Comparison of ENCODE assay signal across 1 cellular context in the genomic region with DNA sequence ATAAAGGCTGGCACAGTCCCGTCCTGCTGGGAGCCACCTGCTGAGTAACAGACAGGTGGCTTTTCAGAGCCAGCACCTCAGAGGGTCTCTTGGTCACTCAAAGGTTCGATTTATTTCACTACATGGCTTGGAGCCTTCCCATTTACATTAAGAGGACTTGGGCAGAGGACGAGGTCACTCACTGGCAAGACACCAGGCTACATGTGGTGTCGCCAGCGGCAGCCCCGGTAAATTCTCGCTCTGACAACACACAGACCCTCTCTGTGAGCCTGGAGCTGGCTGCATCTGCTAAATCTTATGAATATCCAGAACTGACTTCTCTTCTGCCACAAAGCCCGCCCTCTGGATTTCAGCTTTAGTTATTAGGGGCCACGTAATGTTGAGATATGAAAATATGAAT.
TF ChIP-seq lines count a peak whose summit lies in the region.

No MANE protein-coding gene starts in this region.

TF ChIP-seq in SK-N-SH treated with all-trans-retinoic acid at 6 μM for 48 hours, 23 proteins besides CTCF, POLR2A, EP300 and RAD21 (continued from another document):
- TF ChIP-seq, protein P1, sequence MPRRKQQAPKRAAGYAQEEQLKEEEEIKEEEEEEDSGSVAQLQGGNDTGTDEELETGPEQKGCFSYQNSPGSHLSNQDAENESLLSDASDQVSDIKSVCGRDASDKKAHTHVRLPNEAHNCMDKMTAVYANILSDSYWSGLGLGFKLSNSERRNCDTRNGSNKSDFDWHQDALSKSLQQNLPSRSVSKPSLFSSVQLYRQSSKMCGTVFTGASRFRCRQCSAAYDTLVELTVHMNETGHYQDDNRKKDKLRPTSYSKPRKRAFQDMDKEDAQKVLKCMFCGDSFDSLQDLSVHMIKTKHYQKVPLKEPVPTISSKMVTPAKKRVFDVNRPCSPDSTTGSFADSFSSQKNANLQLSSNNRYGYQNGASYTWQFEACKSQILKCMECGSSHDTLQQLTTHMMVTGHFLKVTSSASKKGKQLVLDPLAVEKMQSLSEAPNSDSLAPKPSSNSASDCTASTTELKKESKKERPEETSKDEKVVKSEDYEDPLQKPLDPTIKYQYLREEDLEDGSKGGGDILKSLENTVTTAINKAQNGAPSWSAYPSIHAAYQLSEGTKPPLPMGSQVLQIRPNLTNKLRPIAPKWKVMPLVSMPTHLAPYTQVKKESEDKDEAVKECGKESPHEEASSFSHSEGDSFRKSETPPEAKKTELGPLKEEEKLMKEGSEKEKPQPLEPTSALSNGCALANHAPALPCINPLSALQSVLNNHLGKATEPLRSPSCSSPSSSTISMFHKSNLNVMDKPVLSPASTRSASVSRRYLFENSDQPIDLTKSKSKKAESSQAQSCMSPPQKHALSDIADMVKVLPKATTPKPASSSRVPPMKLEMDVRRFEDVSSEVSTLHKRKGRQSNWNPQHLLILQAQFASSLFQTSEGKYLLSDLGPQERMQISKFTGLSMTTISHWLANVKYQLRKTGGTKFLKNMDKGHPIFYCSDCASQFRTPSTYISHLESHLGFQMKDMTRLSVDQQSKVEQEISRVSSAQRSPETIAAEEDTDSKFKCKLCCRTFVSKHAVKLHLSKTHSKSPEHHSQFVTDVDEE (CRISPR knock-in tag; IDR thresholded peaks at IDR 0.05): no peak
- TF ChIP-seq PPARA (CRISPR knock-in tag; IDR thresholded peaks at IDR 0.05; ENCODE audit: borderline replicate concordance) (no peak), ISL1 (CRISPR knock-in tag; IDR thresholded peaks at IDR 0.05) (no peak), ZNF8 (CRISPR knock-in tag; IDR thresholded peaks at IDR 0.05) (no peak), ZC3H10 (CRISPR knock-in tag; IDR thresholded peaks at IDR 0.05) (no peak), OSR1 (CRISPR knock-in tag; IDR thresholded peaks at IDR 0.05) (no peak), ZNF565 (CRISPR knock-in tag; conservative IDR thresholded peaks at IDR 0.05; ENCODE audit: low read depth) (no peak), RARB (CRISPR knock-in tag; IDR thresholded peaks at IDR 0.05) (no peak), ARNTL (CRISPR knock-in tag; IDR thresholded peaks at IDR 0.05; ENCODE audit: borderline replicate concordance, low read depth) (no peak), CSDC2 (CRISPR knock-in tag; IDR thresholded peaks at IDR 0.05) (no peak), ESRRG (CRISPR knock-in tag; IDR thresholded peaks at IDR 0.05) (no peak), ZFP30 (CRISPR knock-in tag; IDR thresholded peaks at IDR 0.05) (no peak)
- TF ChIP-seq, protein P2, sequence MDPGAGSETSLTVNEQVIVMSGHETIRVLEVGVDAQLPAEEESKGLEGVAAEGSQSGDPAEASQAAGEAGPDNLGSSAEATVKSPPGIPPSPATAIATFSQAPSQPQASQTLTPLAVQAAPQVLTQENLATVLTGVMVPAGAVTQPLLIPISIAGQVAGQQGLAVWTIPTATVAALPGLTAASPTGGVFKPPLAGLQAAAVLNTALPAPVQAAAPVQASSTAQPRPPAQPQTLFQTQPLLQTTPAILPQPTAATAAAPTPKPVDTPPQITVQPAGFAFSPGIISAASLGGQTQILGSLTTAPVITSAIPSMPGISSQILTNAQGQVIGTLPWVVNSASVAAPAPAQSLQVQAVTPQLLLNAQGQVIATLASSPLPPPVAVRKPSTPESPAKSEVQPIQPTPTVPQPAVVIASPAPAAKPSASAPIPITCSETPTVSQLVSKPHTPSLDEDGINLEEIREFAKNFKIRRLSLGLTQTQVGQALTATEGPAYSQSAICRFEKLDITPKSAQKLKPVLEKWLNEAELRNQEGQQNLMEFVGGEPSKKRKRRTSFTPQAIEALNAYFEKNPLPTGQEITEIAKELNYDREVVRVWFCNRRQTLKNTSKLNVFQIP (CRISPR knock-in tag; IDR thresholded peaks at IDR 0.05; ENCODE audit: borderline replicate concordance, low read depth): no peak
- TF ChIP-seq, protein P3, sequence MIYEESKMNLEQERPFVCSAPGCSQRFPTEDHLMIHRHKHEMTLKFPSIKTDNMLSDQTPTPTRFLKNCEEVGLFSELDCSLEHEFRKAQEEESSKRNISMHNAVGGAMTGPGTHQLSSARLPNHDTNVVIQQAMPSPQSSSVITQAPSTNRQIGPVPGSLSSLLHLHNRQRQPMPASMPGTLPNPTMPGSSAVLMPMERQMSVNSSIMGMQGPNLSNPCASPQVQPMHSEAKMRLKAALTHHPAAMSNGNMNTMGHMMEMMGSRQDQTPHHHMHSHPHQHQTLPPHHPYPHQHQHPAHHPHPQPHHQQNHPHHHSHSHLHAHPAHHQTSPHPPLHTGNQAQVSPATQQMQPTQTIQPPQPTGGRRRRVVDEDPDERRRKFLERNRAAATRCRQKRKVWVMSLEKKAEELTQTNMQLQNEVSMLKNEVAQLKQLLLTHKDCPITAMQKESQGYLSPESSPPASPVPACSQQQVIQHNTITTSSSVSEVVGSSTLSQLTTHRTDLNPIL (CRISPR knock-in tag; IDR thresholded peaks at IDR 0.05; ENCODE audit: low read depth): no peak
- TF ChIP-seq, protein P4, sequence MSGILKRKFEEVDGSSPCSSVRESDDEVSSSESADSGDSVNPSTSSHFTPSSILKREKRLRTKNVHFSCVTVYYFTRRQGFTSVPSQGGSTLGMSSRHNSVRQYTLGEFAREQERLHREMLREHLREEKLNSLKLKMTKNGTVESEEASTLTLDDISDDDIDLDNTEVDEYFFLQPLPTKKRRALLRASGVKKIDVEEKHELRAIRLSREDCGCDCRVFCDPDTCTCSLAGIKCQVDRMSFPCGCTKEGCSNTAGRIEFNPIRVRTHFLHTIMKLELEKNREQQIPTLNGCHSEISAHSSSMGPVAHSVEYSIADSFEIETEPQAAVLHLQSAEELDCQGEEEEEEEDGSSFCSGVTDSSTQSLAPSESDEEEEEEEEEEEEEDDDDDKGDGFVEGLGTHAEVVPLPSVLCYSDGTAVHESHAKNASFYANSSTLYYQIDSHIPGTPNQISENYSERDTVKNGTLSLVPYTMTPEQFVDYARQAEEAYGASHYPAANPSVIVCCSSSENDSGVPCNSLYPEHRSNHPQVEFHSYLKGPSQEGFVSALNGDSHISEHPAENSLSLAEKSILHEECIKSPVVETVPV (CRISPR knock-in tag; IDR thresholded peaks at IDR 0.05): no peak
